Comparison of ENCODE assay signal across 9 cellular contexts in genomic region chr20:34302312-34302722, GRCh38. TPM values are rescaled to one million over a fixed set of nuclear protein-coding genes. Genes with fewer than 3 reads are reported as not detected.
DNase-seq lines count a peak whose midpoint lies in the region; ATAC-seq and TF ChIP-seq lines count a peak whose summit lies in the region.
"Had no signal": no experiment of that assay in that cellular context is flagged by ENCODE, and none has a peak within 500 bp of the region (broad histone marks: within the 10 kb centered on the region; RNA-seq: fewer than 3 reads in every experiment).

No MANE protein-coding gene starts in this region.

- peaks cover 5% of the 10 kb centered on the region for H3K4me1 Mint-ChIP-seq in T-helper 17 cell

- H3K27ac ChIP-seq in foreskin keratinocyte (peak overlapping the region; percentile 65), skin epidermis (peak overlapping the region; percentile 31 to 95 (median 91))

- no peaks in the 10 kb centered on the region for H3K27me3 ChIP-seq in foreskin keratinocyte

- peak overlapping the region; percentile 91 for H3K4me3 Mint-ChIP-seq in T-helper 17 cell
- H3K4me3 Mint-ChIP-seq: dendritic cell treated with granulocyte-macrophage colony-stimulating factor and Interleukin-4, amounts not matched to agents 40 ng/mL and 50 ng/mL, for 4 days had no signal

- ATAC-seq in T-helper 17 cell (no peak), foreskin keratinocyte (peak; percentile 3), HG03175 (IDR thresholded peaks at IDR 0.05; ENCODE audit: unreplicated experiment) (no peak), HG02798 (IDR thresholded peaks at IDR 0.05; ENCODE audit: poor library complexity, unreplicated experiment) (no peak)

- peak overlapping the region; percentile 45 to 90 (median 75) for H3K4me3 ChIP-seq in skin epidermis

- peak; percentile 34 for DNase-seq in NOMO-1 treated with DMSO at 0.1 percent for 48 hours (lab: John Stamatoyannopoulos, UW; ENCODE audit: unreplicated experiment)
- DNase-seq in NOMO-1 (lab: John Stamatoyannopoulos, UW; ENCODE audit: unreplicated experiment in 2 of 2): no peak
- no peak for DNase-seq in T-helper 17 cell
- DNase-seq in foreskin keratinocyte: peak; percentile 20 to 51
- DNase-seq in effector CD8-positive, alpha-beta T cell (lab: John Stamatoyannopoulos, UW): no peak

- no peaks in the 10 kb centered on the region for H3K27me3 Mint-ChIP-seq in T-helper 17 cell
- H3K27me3 Mint-ChIP-seq: dendritic cell treated with granulocyte-macrophage colony-stimulating factor and Interleukin-4, amounts not matched to agents 40 ng/mL and 50 ng/mL, for 4 days had no signal

- peak overlapping the region; percentile 93 for H3K27ac Mint-ChIP-seq in T-helper 17 cell
- H3K27ac Mint-ChIP-seq: dendritic cell treated with granulocyte-macrophage colony-stimulating factor and Interleukin-4, amounts not matched to agents 40 ng/mL and 50 ng/mL, for 4 days had no signal

- H3K4me1 ChIP-seq in foreskin keratinocyte: peaks cover 8% of the 10 kb centered on the region

- no peaks in the 10 kb centered on the region for H3K36me3 Mint-ChIP-seq in T-helper 17 cell (ENCODE audit: low read depth)

- H3K9me3 ChIP-seq in T-helper 17 cell (ENCODE audit: control insufficient read depth, low read length, poor library complexity, severe bottlenecking): no peaks in the 10 kb centered on the region

- TF ChIP-seq CTCF in foreskin keratinocyte (conservative IDR thresholded peaks at IDR 0.05): peak; percentile 10

RNA-seq across cellular contexts. Expression of gene AHCY, which starts 0.8 kb away (rescaled TPM):
- total RNA-seq in T-helper 17 cell (10 to 100 TPM; 15.9 to 16.6 TPM), foreskin keratinocyte (228 and 254 TPM in 2 replicates)
- polyA plus RNA-seq in foreskin keratinocyte: 234 and 257 TPM in 2 replicates

Comparison
In these comparisons a context has a peak if more than half of its experiments do, and no peak if none do; other contexts are left out.
1. DNase-seq: peak in NOMO-1 treated with DMSO at 0.1 percent for 48 hours (single experiment) and foreskin keratinocyte (2 of 2); none in NOMO-1 (0 of 2), T-helper 17 cell (0 of 3) and effector CD8-positive, alpha-beta T cell (single experiment).
2. RNA of gene AHCY, which starts 0.8 kb away (total RNA-seq): 228 to 254 TPM in foreskin keratinocyte; 15.9 to 16.6 TPM in T-helper 17 cell; every median in the first group is over 10 times any median in the second.